Comparison of ENCODE assay signal across 18 cellular contexts in the genomic region with DNA sequence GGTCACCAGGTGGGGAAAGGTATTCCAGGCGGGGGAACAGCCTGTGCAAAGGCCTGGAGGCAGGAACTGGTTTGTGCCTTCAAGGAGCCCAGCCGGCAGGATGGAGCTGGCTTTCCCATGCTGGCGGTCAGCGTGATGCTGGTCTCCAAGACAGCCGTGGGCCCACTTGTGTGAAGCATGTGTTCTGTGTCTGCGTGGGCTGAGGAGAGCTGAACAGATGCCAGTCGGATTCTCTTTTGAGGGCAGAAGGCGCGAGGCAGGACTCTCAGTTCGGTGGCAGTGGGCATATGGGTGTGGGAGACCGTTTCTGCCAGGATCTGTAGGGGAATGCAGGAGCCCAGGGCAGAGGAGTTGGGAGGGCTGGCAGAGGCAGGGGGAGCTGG.
DNase-seq lines count a peak whose midpoint lies in the region; ATAC-seq and TF ChIP-seq lines count a peak whose summit lies in the region.
"Had no signal": no experiment of that assay in that cellular context is flagged by ENCODE, and none has a peak within 500 bp of the region (broad histone marks: within the 10 kb centered on the region; RNA-seq: fewer than 3 reads in every experiment).

No MANE protein-coding gene starts in this region.

- no peaks in the 10 kb centered on the region for H3K9me3 ChIP-seq in tibial nerve

- H3K27ac Mint-ChIP-seq in activated naive CD4-positive, alpha-beta T cell treated with anti-CD3 and anti-CD28 coated beads, Interleukin-2, amount 10 ng/mL, durations not matched to agents 7 days and 5 days = no peak overlapping the region
- no peak overlapping the region for H3K27ac Mint-ChIP-seq in activated naive CD4-positive, alpha-beta T cell treated with anti-CD3 and anti-CD28 coated beads for 36 hours
- no peak overlapping the region for H3K27ac Mint-ChIP-seq in activated T-cell treated with anti-CD3 and anti-CD28 coated beads, Interleukin-2, amount 50 U/mL, for 72 hours

- H3K4me1 ChIP-seq in tibial nerve = peaks cover 0 to 21% (median 3%) of the 10 kb centered on the region in 4 donors

- no peak for ATAC-seq in activated T-cell treated with anti-CD3 and anti-CD28 coated beads, Interleukin-2, amount 50 U/mL, for 72 hours (replicated peaks in 1 of 2)
- ATAC-seq: Right ventricle myocardium inferior had no signal

- H3K27ac ChIP-seq in tibial nerve = peak overlapping the region in 3 of 4 donors; percentile 52 to 83 (median 74)
- H3K27ac ChIP-seq: 22Rv1, C4-2B, Peyer's patch had no signal

- H3K27me3 ChIP-seq in tibial nerve = no peaks in the 10 kb centered on the region
- H3K27me3 ChIP-seq: Peyer's patch had no signal

- H3K9me3 Mint-ChIP-seq in activated naive CD4-positive, alpha-beta T cell treated with anti-CD3 and anti-CD28 coated beads, Interleukin-2, amount 10 ng/mL, durations not matched to agents 7 days and 5 days = no peaks in the 10 kb centered on the region
- no peaks in the 10 kb centered on the region for H3K9me3 Mint-ChIP-seq in activated naive CD4-positive, alpha-beta T cell treated with anti-CD3 and anti-CD28 coated beads for 36 hours
- no peaks in the 10 kb centered on the region for H3K9me3 Mint-ChIP-seq in activated T-cell treated with anti-CD3 and anti-CD28 coated beads, Interleukin-2, amount 50 U/mL, for 72 hours

- intact Hi-C loops in activated naive CD4-positive, alpha-beta T cell treated with anti-CD3 and anti-CD28 coated beads for 36 hours (cut with micrococcal nuclease) = loop anchor here (5.0 to 10.0 kb wide), 2 partner anchors 65 to 843 kb away; no protein-coding TSS in a partner anchor
- intact Hi-C loops in posterior cingulate gyrus (cut with DNase I) = no loop called here

- no peak overlapping the region for H3K4me3 ChIP-seq in tibial nerve
- H3K4me3 ChIP-seq: Peyer's patch had no signal

- no peaks in the 10 kb centered on the region for H3K36me3 ChIP-seq in tibial nerve
- H3K36me3 ChIP-seq: Peyer's patch had no signal

- H3K27me3 Mint-ChIP-seq in activated naive CD4-positive, alpha-beta T cell treated with anti-CD3 and anti-CD28 coated beads, Interleukin-2, amount 10 ng/mL, durations not matched to agents 7 days and 5 days = peaks cover 24% of the 10 kb centered on the region
- H3K27me3 Mint-ChIP-seq in activated naive CD4-positive, alpha-beta T cell treated with anti-CD3 and anti-CD28 coated beads for 36 hours (ENCODE audit: low read depth) = peaks cover under 1% of the 10 kb centered on the region
- peaks cover 3% of the 10 kb centered on the region for H3K27me3 Mint-ChIP-seq in activated T-cell treated with anti-CD3 and anti-CD28 coated beads, Interleukin-2, amount 50 U/mL, for 72 hours (ENCODE audit: low read depth)

- DNase-seq in activated naive CD4-positive, alpha-beta T cell treated with anti-CD3 and anti-CD28 coated beads, Interleukin-2, amount 10 ng/mL, durations not matched to agents 7 days and 5 days = peak; percentile 14
- DNase-seq in activated naive CD4-positive, alpha-beta T cell treated with anti-CD3 and anti-CD28 coated beads for 36 hours = no peak
- DNase-seq in inferior parietal cortex (ENCODE audit: extremely low spot score) = peak; percentile 33
- DNase-seq in posterior cingulate gyrus = peak in 9 of 10 donors; percentile 34 to 95 (median 70)
- no peak for DNase-seq in tibial nerve (ENCODE audit: low spot score in 2 of 2)
- no peak for DNase-seq in EL
- DNase-seq in activated T-cell treated with anti-CD3 and anti-CD28 coated beads, Interleukin-2, amount 50 U/mL, for 1 hour = no peak
- no peak for DNase-seq in activated T-cell treated with anti-CD3 and anti-CD28 coated beads, Interleukin-2, amount 50 U/mL, for 72 hours
- DNase-seq: AML-193; DMS79 treated with DMSO at 0.1 percent for 48 hours; NCI-H1105 treated with DMSO at 0.1 percent for 48 hours; NCI-H1694; NCI-H2081 treated with DMSO at 0.1 percent for 48 hours; NK-92 treated with Interleukin-12 subunit alpha and Interleukin-12 subunit beta, amount 100 ng/mL, for 24 hours had no signal

- no peak for TF ChIP-seq CTCF in tibial nerve (IDR thresholded peaks at IDR 0.05)

- WGBS in tibial nerve, 2 donors = 59 to 74% methylated on average over 7 to 11 of the region's 11 CpGs

- H3K4me3 Mint-ChIP-seq in activated naive CD4-positive, alpha-beta T cell treated with anti-CD3 and anti-CD28 coated beads, Interleukin-2, amount 10 ng/mL, durations not matched to agents 7 days and 5 days = no peak overlapping the region
- H3K4me3 Mint-ChIP-seq in activated naive CD4-positive, alpha-beta T cell treated with anti-CD3 and anti-CD28 coated beads for 36 hours = no peak overlapping the region
- no peak overlapping the region for H3K4me3 Mint-ChIP-seq in activated T-cell treated with anti-CD3 and anti-CD28 coated beads, Interleukin-2, amount 50 U/mL, for 72 hours

- CTCF ChIA-PET in activated naive CD4-positive, alpha-beta T cell treated with anti-CD3 and anti-CD28 coated beads, Interleukin-2, amount 10 ng/mL, durations not matched to agents 7 days and 5 days (lab: Charles Lee) = interaction anchor here (0.7 kb wide), 1 partner anchor 264 kb away, joined by 3 read pairs; no protein-coding TSS in a partner anchor
- CTCF ChIA-PET in activated naive CD4-positive, alpha-beta T cell treated with anti-CD3 and anti-CD28 coated beads for 36 hours (lab: Charles Lee) = interaction anchor here (1.1 kb wide), 1 partner anchor 9 kb away, joined by 3 read pairs; no protein-coding TSS in a partner anchor

- H3K4me1 Mint-ChIP-seq in activated naive CD4-positive, alpha-beta T cell treated with anti-CD3 and anti-CD28 coated beads, Interleukin-2, amount 10 ng/mL, durations not matched to agents 7 days and 5 days = no peaks in the 10 kb centered on the region
- no peaks in the 10 kb centered on the region for H3K4me1 Mint-ChIP-seq in activated naive CD4-positive, alpha-beta T cell treated with anti-CD3 and anti-CD28 coated beads for 36 hours (ENCODE audit: low read depth)
- H3K4me1 Mint-ChIP-seq in activated T-cell treated with anti-CD3 and anti-CD28 coated beads, Interleukin-2, amount 50 U/mL, for 72 hours (ENCODE audit: low read depth) = no peaks in the 10 kb centered on the region

- no peaks in the 10 kb centered on the region for H3K36me3 Mint-ChIP-seq in activated naive CD4-positive, alpha-beta T cell treated with anti-CD3 and anti-CD28 coated beads, Interleukin-2, amount 10 ng/mL, durations not matched to agents 7 days and 5 days
- H3K36me3 Mint-ChIP-seq in activated naive CD4-positive, alpha-beta T cell treated with anti-CD3 and anti-CD28 coated beads for 36 hours (ENCODE audit: low read depth) = no peaks in the 10 kb centered on the region
- H3K36me3 Mint-ChIP-seq in activated T-cell treated with anti-CD3 and anti-CD28 coated beads, Interleukin-2, amount 50 U/mL, for 72 hours (ENCODE audit: insufficient read depth in 2 of 2) = no peaks in the 10 kb centered on the region

- TF ChIP-seq EP300 in tibial nerve (IDR thresholded peaks at IDR 0.05) = peak in 1 of 2 donors; percentile 42

- no peak for TF ChIP-seq POLR2A in tibial nerve (IDR thresholded peaks at IDR 0.05)

Comparison
In these comparisons a context has a peak if more than half of its experiments do, and no peak if none do; other contexts are left out.
1. DNase-seq: peak in activated naive CD4-positive, alpha-beta T cell treated with anti-CD3 and anti-CD28 coated beads, Interleukin-2, amount 10 ng/mL, durations not matched to agents 7 days and 5 days (single experiment), inferior parietal cortex (single experiment) and posterior cingulate gyrus (9 of 10); none in activated naive CD4-positive, alpha-beta T cell treated with anti-CD3 and anti-CD28 coated beads for 36 hours (single experiment), tibial nerve (0 of 2), EL (single experiment), activated T-cell treated with anti-CD3 and anti-CD28 coated beads, Interleukin-2, amount 50 U/mL, for 1 hour (single experiment) and activated T-cell treated with anti-CD3 and anti-CD28 coated beads, Interleukin-2, amount 50 U/mL, for 72 hours (0 of 2).